ENCODE assay signal across 1 cellular context in the genomic region with DNA sequence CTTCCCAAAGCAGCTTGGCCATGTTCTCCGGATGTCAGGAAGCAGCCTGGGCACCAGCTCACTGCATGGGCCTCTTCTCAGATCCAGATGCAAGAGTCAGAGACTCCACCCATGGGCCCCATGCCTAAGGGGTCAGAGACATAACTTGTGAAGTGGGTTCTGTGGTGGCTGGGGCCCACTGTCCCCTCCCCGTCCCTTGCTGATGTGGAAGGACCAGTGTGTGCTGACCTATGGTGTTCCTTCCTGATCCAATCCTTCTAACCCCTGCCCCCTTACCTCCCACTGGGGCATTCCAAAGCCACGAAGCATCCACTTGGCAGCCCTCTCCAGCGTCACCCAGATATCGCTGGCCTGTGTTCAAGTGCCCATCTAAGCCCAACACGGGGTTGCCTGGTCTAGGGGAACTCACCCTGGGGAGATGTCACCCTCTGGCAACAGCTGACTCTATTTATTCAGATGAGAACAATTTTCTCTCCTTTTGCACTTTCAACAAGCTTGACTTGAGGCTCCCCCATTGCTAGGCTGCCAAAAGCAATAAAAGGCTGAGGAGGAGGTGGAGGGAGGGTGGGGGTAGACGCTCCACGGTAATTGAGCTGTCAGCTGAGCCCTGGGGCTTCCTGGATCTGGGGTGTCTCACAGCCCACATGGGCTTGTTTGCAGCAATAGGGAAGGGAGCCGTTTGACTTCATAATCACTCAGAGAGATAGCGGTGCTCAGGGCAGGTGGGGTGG.
TF ChIP-seq lines count a peak whose summit lies in the region.

No MANE protein-coding gene starts in this region.

TF ChIP-seq in SK-N-SH, 30 proteins besides CTCF, POLR2A, EP300 and RAD21 (continued from another document):
- TF ChIP-seq, protein P1, sequence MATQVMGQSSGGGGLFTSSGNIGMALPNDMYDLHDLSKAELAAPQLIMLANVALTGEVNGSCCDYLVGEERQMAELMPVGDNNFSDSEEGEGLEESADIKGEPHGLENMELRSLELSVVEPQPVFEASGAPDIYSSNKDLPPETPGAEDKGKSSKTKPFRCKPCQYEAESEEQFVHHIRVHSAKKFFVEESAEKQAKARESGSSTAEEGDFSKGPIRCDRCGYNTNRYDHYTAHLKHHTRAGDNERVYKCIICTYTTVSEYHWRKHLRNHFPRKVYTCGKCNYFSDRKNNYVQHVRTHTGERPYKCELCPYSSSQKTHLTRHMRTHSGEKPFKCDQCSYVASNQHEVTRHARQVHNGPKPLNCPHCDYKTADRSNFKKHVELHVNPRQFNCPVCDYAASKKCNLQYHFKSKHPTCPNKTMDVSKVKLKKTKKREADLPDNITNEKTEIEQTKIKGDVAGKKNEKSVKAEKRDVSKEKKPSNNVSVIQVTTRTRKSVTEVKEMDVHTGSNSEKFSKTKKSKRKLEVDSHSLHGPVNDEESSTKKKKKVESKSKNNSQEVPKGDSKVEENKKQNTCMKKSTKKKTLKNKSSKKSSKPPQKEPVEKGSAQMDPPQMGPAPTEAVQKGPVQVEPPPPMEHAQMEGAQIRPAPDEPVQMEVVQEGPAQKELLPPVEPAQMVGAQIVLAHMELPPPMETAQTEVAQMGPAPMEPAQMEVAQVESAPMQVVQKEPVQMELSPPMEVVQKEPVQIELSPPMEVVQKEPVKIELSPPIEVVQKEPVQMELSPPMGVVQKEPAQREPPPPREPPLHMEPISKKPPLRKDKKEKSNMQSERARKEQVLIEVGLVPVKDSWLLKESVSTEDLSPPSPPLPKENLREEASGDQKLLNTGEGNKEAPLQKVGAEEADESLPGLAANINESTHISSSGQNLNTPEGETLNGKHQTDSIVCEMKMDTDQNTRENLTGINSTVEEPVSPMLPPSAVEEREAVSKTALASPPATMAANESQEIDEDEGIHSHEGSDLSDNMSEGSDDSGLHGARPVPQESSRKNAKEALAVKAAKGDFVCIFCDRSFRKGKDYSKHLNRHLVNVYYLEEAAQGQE (IDR thresholded peaks at IDR 0.05; ENCODE audit: low read depth, low read length), result no peak
- TF ChIP-seq TCF12 (IDR thresholded peaks at IDR 0.05) (peak; percentile 54), POLR2AphosphoS5 (IDR thresholded peaks at IDR 0.05; ENCODE audit: low read depth, low read length) (no peak), SMC3 (IDR thresholded peaks at IDR 0.05; ENCODE audit: low read depth, low read length) (no peak), FOXM1 (IDR thresholded peaks at IDR 0.05; ENCODE audit: low read depth) (no peak), RXRA (IDR thresholded peaks at IDR 0.05; ENCODE audit: borderline replicate concordance, low read depth) (peak; percentile 43; the same call in 1 of the 2 replicates), GABPA (IDR thresholded peaks at IDR 0.05; ENCODE audit: low read depth) (no peak), GATA2 (CRISPR knock-in tag; IDR thresholded peaks at IDR 0.05) (no peak), RFX5 (IDR thresholded peaks at IDR 0.05; ENCODE audit: low read length) (no peak), TEAD4 (IDR thresholded peaks at IDR 0.05; ENCODE audit: borderline replicate concordance, insufficient read depth) (no peak), FOSL2 (IDR thresholded peaks at IDR 0.05; ENCODE audit: borderline replicate concordance, low read depth) (peak; percentile 13; the same call in 1 of the 2 replicates), YY1 (IDR thresholded peaks at IDR 0.05; ENCODE audit: low read depth) (no peak), TAF1 (IDR thresholded peaks at IDR 0.05; ENCODE audit: borderline replicate concordance, low read depth, low read length) (no peak), MXI1 (IDR thresholded peaks at IDR 0.05; ENCODE audit: low read depth, low read length) (no peak), NFIC (IDR thresholded peaks at IDR 0.05; ENCODE audit: borderline replicate concordance) (peak; percentile 84), ELF1 (IDR thresholded peaks at IDR 0.05) (no peak), RCOR1 (IDR thresholded peaks at IDR 0.05; ENCODE audit: low read length) (no peak), EZH2phosphoT487 (IDR thresholded peaks at IDR 0.05; ENCODE audit: borderline replicate concordance, low read depth) (no peak), NRF1 (IDR thresholded peaks at IDR 0.05; ENCODE audit: low read depth, low read length) (no peak), CHD2 (IDR thresholded peaks at IDR 0.05; ENCODE audit: low read length, partially characterized antibody) (no peak), FOXJ3 (CRISPR knock-in tag; IDR thresholded peaks at IDR 0.05) (no peak), MEF2A (IDR thresholded peaks at IDR 0.05; ENCODE audit: borderline replicate concordance, low read depth) (no peak)
- TF ChIP-seq, protein P2, sequence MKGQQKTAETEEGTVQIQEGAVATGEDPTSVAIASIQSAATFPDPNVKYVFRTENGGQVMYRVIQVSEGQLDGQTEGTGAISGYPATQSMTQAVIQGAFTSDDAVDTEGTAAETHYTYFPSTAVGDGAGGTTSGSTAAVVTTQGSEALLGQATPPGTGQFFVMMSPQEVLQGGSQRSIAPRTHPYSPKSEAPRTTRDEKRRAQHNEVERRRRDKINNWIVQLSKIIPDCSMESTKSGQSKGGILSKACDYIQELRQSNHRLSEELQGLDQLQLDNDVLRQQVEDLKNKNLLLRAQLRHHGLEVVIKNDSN (IDR thresholded peaks at IDR 0.05; ENCODE audit: borderline replicate concordance, low read depth), result no peak
- TF ChIP-seq, protein P3, sequence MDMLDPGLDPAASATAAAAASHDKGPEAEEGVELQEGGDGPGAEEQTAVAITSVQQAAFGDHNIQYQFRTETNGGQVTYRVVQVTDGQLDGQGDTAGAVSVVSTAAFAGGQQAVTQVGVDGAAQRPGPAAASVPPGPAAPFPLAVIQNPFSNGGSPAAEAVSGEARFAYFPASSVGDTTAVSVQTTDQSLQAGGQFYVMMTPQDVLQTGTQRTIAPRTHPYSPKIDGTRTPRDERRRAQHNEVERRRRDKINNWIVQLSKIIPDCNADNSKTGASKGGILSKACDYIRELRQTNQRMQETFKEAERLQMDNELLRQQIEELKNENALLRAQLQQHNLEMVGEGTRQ (IDR thresholded peaks at IDR 0.05; ENCODE audit: borderline replicate concordance, low read depth, low read length), result no peak
- TF ChIP-seq, protein P4, sequence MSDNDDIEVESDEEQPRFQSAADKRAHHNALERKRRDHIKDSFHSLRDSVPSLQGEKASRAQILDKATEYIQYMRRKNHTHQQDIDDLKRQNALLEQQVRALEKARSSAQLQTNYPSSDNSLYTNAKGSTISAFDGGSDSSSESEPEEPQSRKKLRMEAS (IDR thresholded peaks at IDR 0.05; ENCODE audit: low read depth), result no peak
- TF ChIP-seq, protein P5, sequence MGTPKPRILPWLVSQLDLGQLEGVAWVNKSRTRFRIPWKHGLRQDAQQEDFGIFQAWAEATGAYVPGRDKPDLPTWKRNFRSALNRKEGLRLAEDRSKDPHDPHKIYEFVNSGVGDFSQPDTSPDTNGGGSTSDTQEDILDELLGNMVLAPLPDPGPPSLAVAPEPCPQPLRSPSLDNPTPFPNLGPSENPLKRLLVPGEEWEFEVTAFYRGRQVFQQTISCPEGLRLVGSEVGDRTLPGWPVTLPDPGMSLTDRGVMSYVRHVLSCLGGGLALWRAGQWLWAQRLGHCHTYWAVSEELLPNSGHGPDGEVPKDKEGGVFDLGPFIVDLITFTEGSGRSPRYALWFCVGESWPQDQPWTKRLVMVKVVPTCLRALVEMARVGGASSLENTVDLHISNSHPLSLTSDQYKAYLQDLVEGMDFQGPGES (IDR thresholded peaks at IDR 0.05; ENCODE audit: low read depth, low read length), result no peak
- TF ChIP-seq, protein P6, sequence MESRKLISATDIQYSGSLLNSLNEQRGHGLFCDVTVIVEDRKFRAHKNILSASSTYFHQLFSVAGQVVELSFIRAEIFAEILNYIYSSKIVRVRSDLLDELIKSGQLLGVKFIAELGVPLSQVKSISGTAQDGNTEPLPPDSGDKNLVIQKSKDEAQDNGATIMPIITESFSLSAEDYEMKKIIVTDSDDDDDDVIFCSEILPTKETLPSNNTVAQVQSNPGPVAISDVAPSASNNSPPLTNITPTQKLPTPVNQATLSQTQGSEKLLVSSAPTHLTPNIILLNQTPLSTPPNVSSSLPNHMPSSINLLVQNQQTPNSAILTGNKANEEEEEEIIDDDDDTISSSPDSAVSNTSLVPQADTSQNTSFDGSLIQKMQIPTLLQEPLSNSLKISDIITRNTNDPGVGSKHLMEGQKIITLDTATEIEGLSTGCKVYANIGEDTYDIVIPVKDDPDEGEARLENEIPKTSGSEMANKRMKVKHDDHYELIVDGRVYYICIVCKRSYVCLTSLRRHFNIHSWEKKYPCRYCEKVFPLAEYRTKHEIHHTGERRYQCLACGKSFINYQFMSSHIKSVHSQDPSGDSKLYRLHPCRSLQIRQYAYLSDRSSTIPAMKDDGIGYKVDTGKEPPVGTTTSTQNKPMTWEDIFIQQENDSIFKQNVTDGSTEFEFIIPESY (IDR thresholded peaks at IDR 0.05; ENCODE audit: borderline replicate concordance, low read depth), result no peak
